18 cellular contexts compared by ENCODE assay signal in genomic region chr1:172895761-172896160, GRCh38.
A peak's percentile ranks its signal among the peaks of the same experiment; 100 is the strongest.
DNase-seq lines count a peak whose midpoint lies in the region; ATAC-seq and TF ChIP-seq lines count a peak whose summit lies in the region.
"Had no signal": no experiment of that assay in that cellular context is flagged by ENCODE, and none has a peak within 500 bp of the region (broad histone marks: within the 10 kb centered on the region; RNA-seq: fewer than 3 reads in every experiment).

No MANE protein-coding gene starts in this region.

- no peaks in the 10 kb centered on the region for H3K27me3 ChIP-seq in BLaER1 treated with 17β-estradiol and CSF1 and Interleukin-3, amounts not matched to agents 10 nM and 100 nM
- H3K27me3 ChIP-seq: gastrocnemius medialis, neural progenitor cell, vagina had no signal

- H3K27me3 Mint-ChIP-seq in HFFc6 (ENCODE audit: insufficient read depth): no peaks in the 10 kb centered on the region
- H3K27me3 Mint-ChIP-seq in T-helper 17 cell: no peaks in the 10 kb centered on the region
- no peaks in the 10 kb centered on the region for H3K27me3 Mint-ChIP-seq in mesothelial cell of epicardium (ENCODE audit: low read depth)

- no peaks in the 10 kb centered on the region for H3K9me3 ChIP-seq in BLaER1 treated with 17β-estradiol and CSF1 and Interleukin-3, amounts not matched to agents 10 nM and 100 nM (replicated peaks in 1 of 11)
- no peaks in the 10 kb centered on the region for H3K9me3 ChIP-seq in T-helper 17 cell (ENCODE audit: control insufficient read depth, low read length, poor library complexity, severe bottlenecking)
- H3K9me3 ChIP-seq: gastrocnemius medialis, vagina had no signal

- no peak for DNase-seq in HFFc6
- no peak for DNase-seq in T-helper 17 cell
- DNase-seq in mesothelial cell of epicardium (ENCODE audit: low spot score in 2 of 2, unreplicated experiment in 2 of 2): no peak
- no peak for DNase-seq in coronary artery (ENCODE audit: low spot score)
- DNase-seq in left cardiac atrium: no peak
- DNase-seq in NCI-H1436 (lab: John Stamatoyannopoulos, UW): no peak
- DNase-seq: activated CD8-positive, alpha-beta memory T cell treated with anti-CD3 and anti-CD28 coated beads for 24 hours; DMS79 treated with DMSO at 0.1 percent for 48 hours; gastrocnemius medialis; NCI-H1694; SHP77 treated with DMSO at 0.1 percent for 48 hours; stimulated activated CD8-positive, alpha-beta memory T cell treated with anti-CD3 and anti-CD28 coated beads, Interleukin-4, amount 100 ng/mL, for 48 hours; substantia nigra had no signal

- no peak for TF ChIP-seq CTCF in HFFc6 (IDR thresholded peaks at IDR 0.05)
- no peak for TF ChIP-seq CTCF in mesothelial cell of epicardium (IDR thresholded peaks at IDR 0.05; ENCODE audit: unreplicated experiment)
- TF ChIP-seq CTCF in coronary artery (IDR thresholded peaks at IDR 0.05): no peak

- no peak for ATAC-seq in T-helper 17 cell
- no peak for ATAC-seq in GM19395 (IDR thresholded peaks at IDR 0.05; ENCODE audit: unreplicated experiment)
- ATAC-seq in left cardiac atrium: no peak
- ATAC-seq: WTC11 had no signal

- H4K20me1 ChIP-seq in BLaER1 treated with 17β-estradiol and CSF1 and Interleukin-3, amounts not matched to agents 10 nM and 100 nM: no peaks in the 10 kb centered on the region

- intact Hi-C loops in left cardiac atrium (cut with DNase I): no loop called here

- peaks cover 93% of the 10 kb centered on the region for H3K4me1 Mint-ChIP-seq in HFFc6 (ENCODE audit: low read depth)
- H3K4me1 Mint-ChIP-seq in T-helper 17 cell: peaks cover 29% of the 10 kb centered on the region
- peaks cover 54% of the 10 kb centered on the region for H3K4me1 Mint-ChIP-seq in mesothelial cell of epicardium
- H3K4me1 Mint-ChIP-seq: neural progenitor cell had no signal

- no peaks in the 10 kb centered on the region for H3K9me3 Mint-ChIP-seq in HFFc6
- H3K9me3 Mint-ChIP-seq in mesothelial cell of epicardium: peaks cover 13% of the 10 kb centered on the region
- H3K9me3 Mint-ChIP-seq: neural progenitor cell, WTC11 had no signal

- H3K36me3 Mint-ChIP-seq in HFFc6 (ENCODE audit: low read depth) (peaks cover 6% of the 10 kb centered on the region), T-helper 17 cell (ENCODE audit: low read depth) (peaks cover under 1% of the 10 kb centered on the region), mesothelial cell of epicardium (no peaks in the 10 kb centered on the region)
- H3K36me3 Mint-ChIP-seq: neural progenitor cell, WTC11 had no signal

- peak overlapping the region in 8 of 11 experiments; percentile 45 to 77 (median 64); a peak in 6 of 22 replicates for H3K4me2 ChIP-seq in BLaER1 treated with 17β-estradiol and CSF1 and Interleukin-3, amounts not matched to agents 10 nM and 100 nM
- H3K4me2 ChIP-seq: neural progenitor cell had no signal

- peaks cover 13 to 25% (median 22%) of the 10 kb centered on the region in 10 experiments for H3K4me1 ChIP-seq in BLaER1 treated with 17β-estradiol and CSF1 and Interleukin-3, amounts not matched to agents 10 nM and 100 nM
- H3K4me1 ChIP-seq: neural progenitor cell, vagina had no signal

- no peaks in the 10 kb centered on the region for H3K36me3 ChIP-seq in BLaER1 treated with 17β-estradiol and CSF1 and Interleukin-3, amounts not matched to agents 10 nM and 100 nM
- H3K36me3 ChIP-seq: gastrocnemius medialis, neural progenitor cell, vagina had no signal

- H3K4me3 Mint-ChIP-seq in HFFc6 (peak overlapping the region; percentile 16), T-helper 17 cell (peak overlapping the region; percentile 28), mesothelial cell of epicardium (no peak overlapping the region)
- H3K4me3 Mint-ChIP-seq: neural progenitor cell, WTC11 had no signal

- no peak overlapping the region for H3K27ac ChIP-seq in BLaER1 treated with 17β-estradiol and CSF1 and Interleukin-3, amounts not matched to agents 10 nM and 100 nM
- H3K27ac ChIP-seq in coronary artery: no peak overlapping the region
- H3K27ac ChIP-seq: neural progenitor cell, vagina had no signal

- no peak overlapping the region for H3K9ac ChIP-seq in BLaER1 treated with 17β-estradiol and CSF1 and Interleukin-3, amounts not matched to agents 10 nM and 100 nM
- H3K9ac ChIP-seq: neural progenitor cell had no signal

- H3K4me3 ChIP-seq in BLaER1 treated with 17β-estradiol and CSF1 and Interleukin-3, amounts not matched to agents 10 nM and 100 nM: no peak overlapping the region
- no peak overlapping the region for H3K4me3 ChIP-seq in coronary artery
- H3K4me3 ChIP-seq: neural progenitor cell, vagina had no signal

- H3K27ac Mint-ChIP-seq in HFFc6: peak overlapping the region; percentile 8; the same call in 1 of the 2 replicates
- H3K27ac Mint-ChIP-seq in T-helper 17 cell: peak overlapping the region; percentile 97
- H3K27ac Mint-ChIP-seq in mesothelial cell of epicardium: peak overlapping the region; percentile 42
- H3K27ac Mint-ChIP-seq: neural progenitor cell, WTC11 had no signal

Comparison
In these comparisons a context has a peak if more than half of its experiments do, and no peak if none do; other contexts are left out.
1. H3K27ac Mint-ChIP-seq: peak in every context shown above with its lines; median percentile 97 in T-helper 17 cell; 42 in mesothelial cell of epicardium; 8 in HFFc6.